In genomic region chr1:244288663-244289062, GRCh38 we compare ENCODE assay signal across 1 cellular context.
TF ChIP-seq lines count a peak whose summit lies in the region.

No MANE protein-coding gene starts in this region.

TF ChIP-seq in K562, 482 proteins besides CTCF, POLR2A, EP300 and RAD21 (continued from another document):
- no peak for TF ChIP-seq CHD4 (IDR thresholded peaks at IDR 0.05; ENCODE audit: insufficient read depth, insufficient replicate concordance, low read depth, low read length, poor library complexity, severe bottlenecking)
- peak in 1 of 2 experiments; percentile 37; a peak in 1 of 3 replicates for TF ChIP-seq CBX3 (IDR thresholded peaks at IDR 0.05; ENCODE audit: borderline replicate concordance in 1 of 2, low read length in 2 of 2)
